ENCODE assay signal across 1 cellular context in the genomic region with DNA sequence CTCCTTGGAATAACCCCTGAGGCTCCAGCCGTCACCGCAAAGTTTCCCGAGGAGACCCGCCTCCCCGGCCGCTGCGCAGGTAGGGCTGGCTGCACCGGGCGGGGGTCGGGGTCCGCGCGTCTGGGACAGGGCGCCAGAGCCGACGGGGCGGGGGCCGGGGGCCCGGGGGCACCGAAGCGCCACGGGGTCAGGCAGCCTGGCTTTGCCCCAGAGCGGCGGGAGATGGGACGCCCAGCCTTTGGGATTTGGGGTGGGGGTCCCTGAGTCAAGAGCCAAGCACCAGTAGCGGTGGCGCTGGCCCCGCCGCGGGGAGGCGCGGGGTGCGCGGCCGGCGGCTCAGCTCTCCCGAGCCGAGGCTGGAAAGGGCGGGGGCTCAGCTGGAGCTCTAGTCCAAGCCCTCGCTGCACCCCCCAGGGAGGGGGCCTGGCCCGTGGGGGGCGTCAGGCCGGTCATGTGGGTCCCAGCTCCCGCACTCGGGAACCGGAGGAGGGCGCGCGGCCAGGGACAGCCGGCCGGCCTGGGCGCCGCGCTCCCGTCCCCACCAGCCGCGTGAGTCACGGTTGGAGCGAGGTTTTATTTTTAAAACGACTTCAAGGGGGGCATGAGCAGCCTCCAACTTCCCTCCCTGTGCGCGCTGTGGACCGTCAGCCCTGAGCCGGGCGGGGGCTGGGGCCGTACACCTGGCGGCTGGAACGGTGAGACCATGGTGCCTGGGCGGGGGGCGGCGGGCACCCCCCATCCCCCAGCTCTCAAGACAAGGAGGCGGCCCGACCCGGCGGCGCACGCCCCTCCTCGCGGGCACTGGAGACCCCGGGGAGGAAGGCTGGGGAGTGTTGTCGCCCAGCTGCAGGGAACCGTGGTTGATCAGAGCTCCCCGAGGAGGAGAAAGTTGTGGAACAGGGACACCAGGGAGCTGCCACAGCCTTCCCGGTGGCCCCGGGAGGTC.
TF ChIP-seq lines count a peak whose summit lies in the region.

No MANE protein-coding gene starts in this region.

TF ChIP-seq in HEK293, 187 proteins besides CTCF, POLR2A, EP300 and RAD21 (continued from another document):
- TF ChIP-seq, protein P1, sequence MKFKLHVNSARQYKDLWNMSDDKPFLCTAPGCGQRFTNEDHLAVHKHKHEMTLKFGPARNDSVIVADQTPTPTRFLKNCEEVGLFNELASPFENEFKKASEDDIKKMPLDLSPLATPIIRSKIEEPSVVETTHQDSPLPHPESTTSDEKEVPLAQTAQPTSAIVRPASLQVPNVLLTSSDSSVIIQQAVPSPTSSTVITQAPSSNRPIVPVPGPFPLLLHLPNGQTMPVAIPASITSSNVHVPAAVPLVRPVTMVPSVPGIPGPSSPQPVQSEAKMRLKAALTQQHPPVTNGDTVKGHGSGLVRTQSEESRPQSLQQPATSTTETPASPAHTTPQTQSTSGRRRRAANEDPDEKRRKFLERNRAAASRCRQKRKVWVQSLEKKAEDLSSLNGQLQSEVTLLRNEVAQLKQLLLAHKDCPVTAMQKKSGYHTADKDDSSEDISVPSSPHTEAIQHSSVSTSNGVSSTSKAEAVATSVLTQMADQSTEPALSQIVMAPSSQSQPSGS (tag by site-specific recombination; IDR thresholded peaks at IDR 0.05; ENCODE audit: low read depth): no peak
- TF ChIP-seq, protein P2, sequence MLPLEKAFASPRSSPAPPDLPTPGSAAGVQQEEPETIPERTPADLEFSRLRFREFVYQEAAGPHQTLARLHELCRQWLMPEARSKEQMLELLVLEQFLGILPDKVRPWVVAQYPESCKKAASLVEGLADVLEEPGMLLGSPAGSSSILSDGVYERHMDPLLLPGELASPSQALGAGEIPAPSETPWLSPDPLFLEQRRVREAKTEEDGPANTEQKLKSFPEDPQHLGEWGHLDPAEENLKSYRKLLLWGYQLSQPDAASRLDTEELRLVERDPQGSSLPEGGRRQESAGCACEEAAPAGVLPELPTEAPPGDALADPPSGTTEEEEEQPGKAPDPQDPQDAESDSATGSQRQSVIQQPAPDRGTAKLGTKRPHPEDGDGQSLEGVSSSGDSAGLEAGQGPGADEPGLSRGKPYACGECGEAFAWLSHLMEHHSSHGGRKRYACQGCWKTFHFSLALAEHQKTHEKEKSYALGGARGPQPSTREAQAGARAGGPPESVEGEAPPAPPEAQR (tag by site-specific recombination; IDR thresholded peaks at IDR 0.05): no peak
- TF ChIP-seq, protein P3, sequence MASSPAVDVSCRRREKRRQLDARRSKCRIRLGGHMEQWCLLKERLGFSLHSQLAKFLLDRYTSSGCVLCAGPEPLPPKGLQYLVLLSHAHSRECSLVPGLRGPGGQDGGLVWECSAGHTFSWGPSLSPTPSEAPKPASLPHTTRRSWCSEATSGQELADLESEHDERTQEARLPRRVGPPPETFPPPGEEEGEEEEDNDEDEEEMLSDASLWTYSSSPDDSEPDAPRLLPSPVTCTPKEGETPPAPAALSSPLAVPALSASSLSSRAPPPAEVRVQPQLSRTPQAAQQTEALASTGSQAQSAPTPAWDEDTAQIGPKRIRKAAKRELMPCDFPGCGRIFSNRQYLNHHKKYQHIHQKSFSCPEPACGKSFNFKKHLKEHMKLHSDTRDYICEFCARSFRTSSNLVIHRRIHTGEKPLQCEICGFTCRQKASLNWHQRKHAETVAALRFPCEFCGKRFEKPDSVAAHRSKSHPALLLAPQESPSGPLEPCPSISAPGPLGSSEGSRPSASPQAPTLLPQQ (tag by site-specific recombination; IDR thresholded peaks at IDR 0.05): peak; percentile 81
- TF ChIP-seq ZNF555 (tag by site-specific recombination; conservative IDR thresholded peaks at IDR 0.05) (no peak), HOXC10 (CRISPR knock-in tag; IDR thresholded peaks at IDR 0.05) (no peak), ZNF600 (tag by site-specific recombination; IDR thresholded peaks at IDR 0.05) (no peak), ZNF792 (tag by site-specific recombination; IDR thresholded peaks at IDR 0.05) (no peak), ZNF112 (tag by site-specific recombination; IDR thresholded peaks at IDR 0.05) (no peak), ZBTB17 (tag by site-specific recombination; IDR thresholded peaks at IDR 0.05) (no peak), ZXDB (tag by site-specific recombination; IDR thresholded peaks at IDR 0.05) (peak; percentile 98), BCL11A (tag by site-specific recombination; IDR thresholded peaks at IDR 0.05; ENCODE audit: low read depth) (no peak), MYNN (tag by site-specific recombination; IDR thresholded peaks at IDR 0.05; ENCODE audit: borderline replicate concordance) (no peak), ZNF146 (tag by site-specific recombination; IDR thresholded peaks at IDR 0.05) (no peak), SP3 (tag by site-specific recombination; IDR thresholded peaks at IDR 0.05) (no peak), ZNF768 (tag by site-specific recombination; IDR thresholded peaks at IDR 0.05) (no peak), ZNF174 (tag by site-specific recombination; IDR thresholded peaks at IDR 0.05) (no peak), KLF9 (tag by site-specific recombination; IDR thresholded peaks at IDR 0.05; ENCODE audit: low read depth) (no peak), SCRT2 (tag by site-specific recombination; IDR thresholded peaks at IDR 0.05) (no peak), GLIS1 (tag by site-specific recombination; IDR thresholded peaks at IDR 0.05) (peak; percentile 96), ZNF785 (tag by site-specific recombination; IDR thresholded peaks at IDR 0.05) (no peak), ZNF184 (tag by site-specific recombination; IDR thresholded peaks at IDR 0.05) (no peak), ZNF341 (tag by site-specific recombination; IDR thresholded peaks at IDR 0.05; ENCODE audit: low read depth) (0 out of 2 replicates have a peak, but pooled peaks have one; percentile 15)
- TF ChIP-seq, protein P4, sequence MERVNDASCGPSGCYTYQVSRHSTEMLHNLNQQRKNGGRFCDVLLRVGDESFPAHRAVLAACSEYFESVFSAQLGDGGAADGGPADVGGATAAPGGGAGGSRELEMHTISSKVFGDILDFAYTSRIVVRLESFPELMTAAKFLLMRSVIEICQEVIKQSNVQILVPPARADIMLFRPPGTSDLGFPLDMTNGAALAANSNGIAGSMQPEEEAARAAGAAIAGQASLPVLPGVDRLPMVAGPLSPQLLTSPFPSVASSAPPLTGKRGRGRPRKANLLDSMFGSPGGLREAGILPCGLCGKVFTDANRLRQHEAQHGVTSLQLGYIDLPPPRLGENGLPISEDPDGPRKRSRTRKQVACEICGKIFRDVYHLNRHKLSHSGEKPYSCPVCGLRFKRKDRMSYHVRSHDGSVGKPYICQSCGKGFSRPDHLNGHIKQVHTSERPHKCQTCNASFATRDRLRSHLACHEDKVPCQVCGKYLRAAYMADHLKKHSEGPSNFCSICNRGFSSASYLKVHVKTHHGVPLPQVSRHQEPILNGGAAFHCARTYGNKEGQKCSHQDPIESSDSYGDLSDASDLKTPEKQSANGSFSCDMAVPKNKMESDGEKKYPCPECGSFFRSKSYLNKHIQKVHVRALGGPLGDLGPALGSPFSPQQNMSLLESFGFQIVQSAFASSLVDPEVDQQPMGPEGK (tag by site-specific recombination; IDR thresholded peaks at IDR 0.05): peak; percentile 54; the same call in 1 of the 2 replicates
- TF ChIP-seq, protein P5, sequence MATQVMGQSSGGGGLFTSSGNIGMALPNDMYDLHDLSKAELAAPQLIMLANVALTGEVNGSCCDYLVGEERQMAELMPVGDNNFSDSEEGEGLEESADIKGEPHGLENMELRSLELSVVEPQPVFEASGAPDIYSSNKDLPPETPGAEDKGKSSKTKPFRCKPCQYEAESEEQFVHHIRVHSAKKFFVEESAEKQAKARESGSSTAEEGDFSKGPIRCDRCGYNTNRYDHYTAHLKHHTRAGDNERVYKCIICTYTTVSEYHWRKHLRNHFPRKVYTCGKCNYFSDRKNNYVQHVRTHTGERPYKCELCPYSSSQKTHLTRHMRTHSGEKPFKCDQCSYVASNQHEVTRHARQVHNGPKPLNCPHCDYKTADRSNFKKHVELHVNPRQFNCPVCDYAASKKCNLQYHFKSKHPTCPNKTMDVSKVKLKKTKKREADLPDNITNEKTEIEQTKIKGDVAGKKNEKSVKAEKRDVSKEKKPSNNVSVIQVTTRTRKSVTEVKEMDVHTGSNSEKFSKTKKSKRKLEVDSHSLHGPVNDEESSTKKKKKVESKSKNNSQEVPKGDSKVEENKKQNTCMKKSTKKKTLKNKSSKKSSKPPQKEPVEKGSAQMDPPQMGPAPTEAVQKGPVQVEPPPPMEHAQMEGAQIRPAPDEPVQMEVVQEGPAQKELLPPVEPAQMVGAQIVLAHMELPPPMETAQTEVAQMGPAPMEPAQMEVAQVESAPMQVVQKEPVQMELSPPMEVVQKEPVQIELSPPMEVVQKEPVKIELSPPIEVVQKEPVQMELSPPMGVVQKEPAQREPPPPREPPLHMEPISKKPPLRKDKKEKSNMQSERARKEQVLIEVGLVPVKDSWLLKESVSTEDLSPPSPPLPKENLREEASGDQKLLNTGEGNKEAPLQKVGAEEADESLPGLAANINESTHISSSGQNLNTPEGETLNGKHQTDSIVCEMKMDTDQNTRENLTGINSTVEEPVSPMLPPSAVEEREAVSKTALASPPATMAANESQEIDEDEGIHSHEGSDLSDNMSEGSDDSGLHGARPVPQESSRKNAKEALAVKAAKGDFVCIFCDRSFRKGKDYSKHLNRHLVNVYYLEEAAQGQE (tag by site-specific recombination; IDR thresholded peaks at IDR 0.05): no peak
- TF ChIP-seq, protein P6, sequence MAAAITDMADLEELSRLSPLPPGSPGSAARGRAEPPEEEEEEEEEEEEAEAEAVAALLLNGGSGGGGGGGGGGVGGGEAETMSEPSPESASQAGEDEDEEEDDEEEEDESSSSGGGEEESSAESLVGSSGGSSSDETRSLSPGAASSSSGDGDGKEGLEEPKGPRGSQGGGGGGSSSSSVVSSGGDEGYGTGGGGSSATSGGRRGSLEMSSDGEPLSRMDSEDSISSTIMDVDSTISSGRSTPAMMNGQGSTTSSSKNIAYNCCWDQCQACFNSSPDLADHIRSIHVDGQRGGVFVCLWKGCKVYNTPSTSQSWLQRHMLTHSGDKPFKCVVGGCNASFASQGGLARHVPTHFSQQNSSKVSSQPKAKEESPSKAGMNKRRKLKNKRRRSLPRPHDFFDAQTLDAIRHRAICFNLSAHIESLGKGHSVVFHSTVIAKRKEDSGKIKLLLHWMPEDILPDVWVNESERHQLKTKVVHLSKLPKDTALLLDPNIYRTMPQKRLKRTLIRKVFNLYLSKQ (tag by site-specific recombination; IDR thresholded peaks at IDR 0.05; ENCODE audit: borderline replicate concordance): no peak
- TF ChIP-seq, protein P7, sequence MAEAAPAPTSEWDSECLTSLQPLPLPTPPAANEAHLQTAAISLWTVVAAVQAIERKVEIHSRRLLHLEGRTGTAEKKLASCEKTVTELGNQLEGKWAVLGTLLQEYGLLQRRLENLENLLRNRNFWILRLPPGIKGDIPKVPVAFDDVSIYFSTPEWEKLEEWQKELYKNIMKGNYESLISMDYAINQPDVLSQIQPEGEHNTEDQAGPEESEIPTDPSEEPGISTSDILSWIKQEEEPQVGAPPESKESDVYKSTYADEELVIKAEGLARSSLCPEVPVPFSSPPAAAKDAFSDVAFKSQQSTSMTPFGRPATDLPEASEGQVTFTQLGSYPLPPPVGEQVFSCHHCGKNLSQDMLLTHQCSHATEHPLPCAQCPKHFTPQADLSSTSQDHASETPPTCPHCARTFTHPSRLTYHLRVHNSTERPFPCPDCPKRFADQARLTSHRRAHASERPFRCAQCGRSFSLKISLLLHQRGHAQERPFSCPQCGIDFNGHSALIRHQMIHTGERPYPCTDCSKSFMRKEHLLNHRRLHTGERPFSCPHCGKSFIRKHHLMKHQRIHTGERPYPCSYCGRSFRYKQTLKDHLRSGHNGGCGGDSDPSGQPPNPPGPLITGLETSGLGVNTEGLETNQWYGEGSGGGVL (tag by site-specific recombination; IDR thresholded peaks at IDR 0.05): peak; percentile 79
